Comparison of ENCODE assay signal across 1 cellular context in the genomic region with DNA sequence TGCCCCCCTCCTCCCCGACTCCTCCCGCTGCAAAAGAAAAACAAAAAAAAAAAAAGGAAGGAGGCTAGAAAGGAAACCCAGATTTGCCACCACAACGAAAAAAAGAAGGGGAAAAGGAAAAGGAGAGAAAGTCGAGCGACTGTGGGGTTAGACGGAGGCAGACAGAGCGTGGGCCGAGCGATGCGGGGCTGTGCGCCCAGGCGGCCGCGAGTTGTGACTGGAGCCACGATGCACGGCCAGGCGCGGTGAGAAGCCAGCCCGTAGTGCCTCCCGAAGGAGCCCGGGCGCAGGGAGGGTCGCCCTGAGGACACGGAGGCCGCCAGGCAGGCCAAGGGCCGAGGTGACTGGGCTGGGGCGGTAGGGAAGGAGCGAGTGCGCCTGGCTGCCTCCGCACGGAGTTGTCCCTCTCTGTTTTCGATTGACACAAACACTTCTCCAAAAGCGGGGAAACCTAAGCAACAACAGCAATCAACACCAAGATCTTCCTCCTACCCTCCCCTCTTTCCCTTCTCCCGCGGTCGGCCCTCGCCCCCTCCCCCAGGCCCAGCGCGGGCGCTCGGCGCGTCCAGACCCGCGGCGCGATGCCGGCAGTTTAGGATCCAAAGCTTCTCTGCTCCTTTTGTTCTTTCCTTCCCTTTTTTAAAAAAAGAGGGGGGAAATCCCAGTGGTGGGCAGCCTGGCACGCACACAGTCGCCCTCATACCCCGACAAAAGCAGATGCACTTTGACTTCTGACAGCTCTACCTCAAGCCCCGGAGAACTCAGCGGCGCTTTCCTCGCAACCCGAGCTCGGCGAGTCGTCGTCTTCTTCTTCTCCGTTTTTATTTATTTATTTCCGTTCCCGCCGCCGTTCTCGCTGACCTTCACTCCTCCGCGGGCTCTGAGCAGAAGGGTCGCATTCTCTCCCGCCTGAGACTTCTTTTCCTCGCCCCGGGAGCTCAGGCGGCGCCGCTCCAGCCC.
TF ChIP-seq lines count a peak whose summit lies in the region.

A gene (plus strand): TSS at position 475 of the 960 bp plus-strand sequence. CDS start 723 bp downstream, outside the sequence.

TF ChIP-seq in HCT116, 20 proteins besides CTCF, POLR2A, EP300 and RAD21:
- no peak for TF ChIP-seq EZH2 (IDR thresholded peaks at IDR 0.05)
- TF ChIP-seq YY1 (IDR thresholded peaks at IDR 0.05; ENCODE audit: extremely low read depth, insufficient replicate concordance, low read depth, low read length): no peak
- TF ChIP-seq, protein P1, sequence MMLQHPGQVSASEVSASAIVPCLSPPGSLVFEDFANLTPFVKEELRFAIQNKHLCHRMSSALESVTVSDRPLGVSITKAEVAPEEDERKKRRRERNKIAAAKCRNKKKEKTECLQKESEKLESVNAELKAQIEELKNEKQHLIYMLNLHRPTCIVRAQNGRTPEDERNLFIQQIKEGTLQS (IDR thresholded peaks at IDR 0.05): no peak
- TF ChIP-seq, protein P2, sequence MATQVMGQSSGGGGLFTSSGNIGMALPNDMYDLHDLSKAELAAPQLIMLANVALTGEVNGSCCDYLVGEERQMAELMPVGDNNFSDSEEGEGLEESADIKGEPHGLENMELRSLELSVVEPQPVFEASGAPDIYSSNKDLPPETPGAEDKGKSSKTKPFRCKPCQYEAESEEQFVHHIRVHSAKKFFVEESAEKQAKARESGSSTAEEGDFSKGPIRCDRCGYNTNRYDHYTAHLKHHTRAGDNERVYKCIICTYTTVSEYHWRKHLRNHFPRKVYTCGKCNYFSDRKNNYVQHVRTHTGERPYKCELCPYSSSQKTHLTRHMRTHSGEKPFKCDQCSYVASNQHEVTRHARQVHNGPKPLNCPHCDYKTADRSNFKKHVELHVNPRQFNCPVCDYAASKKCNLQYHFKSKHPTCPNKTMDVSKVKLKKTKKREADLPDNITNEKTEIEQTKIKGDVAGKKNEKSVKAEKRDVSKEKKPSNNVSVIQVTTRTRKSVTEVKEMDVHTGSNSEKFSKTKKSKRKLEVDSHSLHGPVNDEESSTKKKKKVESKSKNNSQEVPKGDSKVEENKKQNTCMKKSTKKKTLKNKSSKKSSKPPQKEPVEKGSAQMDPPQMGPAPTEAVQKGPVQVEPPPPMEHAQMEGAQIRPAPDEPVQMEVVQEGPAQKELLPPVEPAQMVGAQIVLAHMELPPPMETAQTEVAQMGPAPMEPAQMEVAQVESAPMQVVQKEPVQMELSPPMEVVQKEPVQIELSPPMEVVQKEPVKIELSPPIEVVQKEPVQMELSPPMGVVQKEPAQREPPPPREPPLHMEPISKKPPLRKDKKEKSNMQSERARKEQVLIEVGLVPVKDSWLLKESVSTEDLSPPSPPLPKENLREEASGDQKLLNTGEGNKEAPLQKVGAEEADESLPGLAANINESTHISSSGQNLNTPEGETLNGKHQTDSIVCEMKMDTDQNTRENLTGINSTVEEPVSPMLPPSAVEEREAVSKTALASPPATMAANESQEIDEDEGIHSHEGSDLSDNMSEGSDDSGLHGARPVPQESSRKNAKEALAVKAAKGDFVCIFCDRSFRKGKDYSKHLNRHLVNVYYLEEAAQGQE (IDR thresholded peaks at IDR 0.05; ENCODE audit: low read depth): no peak
- no peak for TF ChIP-seq ZFX (IDR thresholded peaks at IDR 0.05)
- TF ChIP-seq FOSL1 (IDR thresholded peaks at IDR 0.05; ENCODE audit: low read depth): no peak
- TF ChIP-seq JUND (IDR thresholded peaks at IDR 0.05): no peak
- no peak for TF ChIP-seq SP1 (IDR thresholded peaks at IDR 0.05; ENCODE audit: low read depth)
- TF ChIP-seq EGR1 (IDR thresholded peaks at IDR 0.05; ENCODE audit: low read depth): no peak
- no peak for TF ChIP-seq ZNF274 (IDR thresholded peaks at IDR 0.05; ENCODE audit: low read depth, low read length)
- TF ChIP-seq TCF7L2 (IDR thresholded peaks at IDR 0.05; ENCODE audit: borderline replicate concordance, extremely low read depth, insufficient read depth, insufficient read length): no peak
- TF ChIP-seq POLR2AphosphoS5 (IDR thresholded peaks at IDR 0.05; ENCODE audit: low read depth, low read length): no peak
- TF ChIP-seq, protein P3, sequence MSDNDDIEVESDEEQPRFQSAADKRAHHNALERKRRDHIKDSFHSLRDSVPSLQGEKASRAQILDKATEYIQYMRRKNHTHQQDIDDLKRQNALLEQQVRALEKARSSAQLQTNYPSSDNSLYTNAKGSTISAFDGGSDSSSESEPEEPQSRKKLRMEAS (IDR thresholded peaks at IDR 0.05): no peak
- TF ChIP-seq CEBPB (IDR thresholded peaks at IDR 0.05; ENCODE audit: low read depth): no peak
- TF ChIP-seq, protein P4, sequence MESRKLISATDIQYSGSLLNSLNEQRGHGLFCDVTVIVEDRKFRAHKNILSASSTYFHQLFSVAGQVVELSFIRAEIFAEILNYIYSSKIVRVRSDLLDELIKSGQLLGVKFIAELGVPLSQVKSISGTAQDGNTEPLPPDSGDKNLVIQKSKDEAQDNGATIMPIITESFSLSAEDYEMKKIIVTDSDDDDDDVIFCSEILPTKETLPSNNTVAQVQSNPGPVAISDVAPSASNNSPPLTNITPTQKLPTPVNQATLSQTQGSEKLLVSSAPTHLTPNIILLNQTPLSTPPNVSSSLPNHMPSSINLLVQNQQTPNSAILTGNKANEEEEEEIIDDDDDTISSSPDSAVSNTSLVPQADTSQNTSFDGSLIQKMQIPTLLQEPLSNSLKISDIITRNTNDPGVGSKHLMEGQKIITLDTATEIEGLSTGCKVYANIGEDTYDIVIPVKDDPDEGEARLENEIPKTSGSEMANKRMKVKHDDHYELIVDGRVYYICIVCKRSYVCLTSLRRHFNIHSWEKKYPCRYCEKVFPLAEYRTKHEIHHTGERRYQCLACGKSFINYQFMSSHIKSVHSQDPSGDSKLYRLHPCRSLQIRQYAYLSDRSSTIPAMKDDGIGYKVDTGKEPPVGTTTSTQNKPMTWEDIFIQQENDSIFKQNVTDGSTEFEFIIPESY (IDR thresholded peaks at IDR 0.05; ENCODE audit: extremely low read depth, insufficient replicate concordance, low read length): no peak
- no peak for TF ChIP-seq SIN3A (IDR thresholded peaks at IDR 0.05; ENCODE audit: low read depth)
- no peak for TF ChIP-seq EZH2phosphoT487 (IDR thresholded peaks at IDR 0.05; ENCODE audit: borderline replicate concordance)
- TF ChIP-seq ELF1 (IDR thresholded peaks at IDR 0.05; ENCODE audit: borderline replicate concordance, low read depth): no peak
- no peak for TF ChIP-seq SRF (IDR thresholded peaks at IDR 0.05; ENCODE audit: low read depth)
